In genomic region chr19:42313096-42313839, GRCh38 we compare ENCODE assay signal across 8 cellular contexts. TPM values are rescaled to one million over a fixed set of nuclear protein-coding genes. Genes with fewer than 3 reads are reported as not detected.
DNase-seq lines count a peak whose midpoint lies in the region; ATAC-seq and TF ChIP-seq lines count a peak whose summit lies in the region.

Gene TMEM145, plus strand, starts transcription at chr19:42313309. Its CDS starts 68 bp downstream, at chr19:42313377.

- H3K27ac ChIP-seq in breast epithelium, result no peak within 1 kb of the TSS

- peak within 1 kb of the TSS; percentile 21 to 64 (median 55) for H3K4me3 ChIP-seq in breast epithelium
- H3K4me3 ChIP-seq in skeletal muscle satellite cell (ENCODE audit: low read length), result peak within 1 kb of the TSS; percentile 60

- intact Hi-C loops in breast epithelium (cut with DNase I; ENCODE audit: low total_unique reads), result loop anchor here (2.0 kb wide), 1 partner anchor 64 kb away; no protein-coding TSS in a partner anchor

- H3K9me3 ChIP-seq in breast epithelium, result no peaks in the 10 kb centered on the region
- H3K9me3 ChIP-seq in skeletal muscle satellite cell (replicated peaks; ENCODE audit: low read length), result no peaks in the 10 kb centered on the region

- DNase-seq in DMS53 treated with DMSO at 0.1 percent for 48 hours (lab: John Stamatoyannopoulos, UW; ENCODE audit: unreplicated experiment) (peak; percentile 53), HuH-7 (ENCODE audit: low spot score) (peak; percentile 93), RPMI7951 (ENCODE audit: low read depth) (peak; percentile 59), breast epithelium (ENCODE audit: low spot score in 2 of 2) (no peak), iPS-NIHi11 (ENCODE audit: low spot score) (peak; percentile 94)

- H3K27me3 ChIP-seq in breast epithelium (no peaks in the 10 kb centered on the region), skeletal muscle satellite cell (ENCODE audit: control insufficient read depth, insufficient read depth, low read length) (peaks cover 43% of the 10 kb centered on the region)

- peak in 2 of 3 donors; percentile 13 to 17 for TF ChIP-seq CTCF in breast epithelium (IDR thresholded peaks at IDR 0.05)

- ATAC-seq in GM21528 (IDR thresholded peaks at IDR 0.05; ENCODE audit: low FRiP score, unreplicated experiment) (no peak), HG02571 (IDR thresholded peaks at IDR 0.05; ENCODE audit: unreplicated experiment) (no peak)

- H3K36me3 ChIP-seq in breast epithelium (no peaks in the 10 kb centered on the region), skeletal muscle satellite cell (ENCODE audit: insufficient read depth, low read length) (no peaks in the 10 kb centered on the region)

- no peak within 1 kb of the TSS for H3K9ac ChIP-seq in skeletal muscle satellite cell (ENCODE audit: low read depth, low read length)

- TF ChIP-seq POLR2A in breast epithelium (IDR thresholded peaks at IDR 0.05), result no peak

- H3K4me1 ChIP-seq in breast epithelium, result no peaks in the 10 kb centered on the region
- H3K4me1 ChIP-seq in skeletal muscle satellite cell (ENCODE audit: control insufficient read depth, insufficient read depth, low read length), result peaks cover 19% of the 10 kb centered on the region

- peak within 1 kb of the TSS; percentile 82 for H3K4me2 ChIP-seq in skeletal muscle satellite cell (ENCODE audit: low read length)

RNA-seq across cellular contexts. Expression of gene TMEM145, which starts in this region (rescaled TPM):
- total RNA-seq in RPMI7951 (2014; rRNA removed; shearing (Covaris generic)), result 0.68 and 1.2 TPM in 2 replicates
- total RNA-seq in breast epithelium, result under 1 TPM in 2 of 3 donors, not detected in 1; 0.33 to 0.59 TPM
- total RNA-seq in skeletal muscle satellite cell (2012; rRNA removed), result 2.0 TPM in 1 of 2 replicates, not detected in the other

Comparison
In these comparisons a context has a peak if more than half of its experiments do, and no peak if none do; other contexts are left out.
1. DNase-seq: peak in DMS53 treated with DMSO at 0.1 percent for 48 hours (single experiment), HuH-7 (single experiment), RPMI7951 (single experiment) and iPS-NIHi11 (single experiment); none in breast epithelium (0 of 2).